15 cellular contexts compared by ENCODE assay signal in genomic region chr22:48898524-48899377, GRCh38.
"Had no signal": no experiment of that assay in that cellular context is flagged by ENCODE, and none has a peak within 500 bp of the region (broad histone marks: within the 10 kb centered on the region; RNA-seq: fewer than 3 reads in every experiment).

No MANE protein-coding gene starts in this region.

- H3K36me3 Mint-ChIP-seq: immature natural killer cell; stimulated activated effector memory CD8-positive, alpha-beta T cell treated with anti-CD3 and anti-CD28 coated beads, Interleukin-12 subunit alpha, Interleukin-12 subunit beta, amount 100 ng/mL, for 72 hours had no signal

- H3K4me1 ChIP-seq: pancreas had no signal

- ATAC-seq: activated T-cell treated with anti-CD3 and anti-CD28 coated beads, Interleukin-2, amount 50 U/mL, for 4 hours; pancreas; stimulated activated effector memory CD8-positive, alpha-beta T cell treated with anti-CD3 and anti-CD28 coated beads, Interleukin-12 subunit alpha, Interleukin-12 subunit beta, amount 100 ng/mL, for 72 hours had no signal

- H3K4me3 ChIP-seq: lung, pancreas, tibial nerve had no signal

- H3K9me3 Mint-ChIP-seq: activated T-cell treated with anti-CD3 and anti-CD28 coated beads, Interleukin-2, amount 50 U/mL, for 4 hours; immature natural killer cell; neural crest cell; stimulated activated effector memory CD8-positive, alpha-beta T cell treated with anti-CD3 and anti-CD28 coated beads, Interleukin-12 subunit alpha, Interleukin-12 subunit beta, amount 100 ng/mL, for 72 hours; T-helper 1 cell treated with Interleukin-12 subunit alpha and Interleukin-12 subunit beta and Interleukin-4 antibody, amounts not matched to agents 30 μg/mL and 1 μg/mL, for 36 hours had no signal

- DNase-seq: activated CD4-positive, alpha-beta T cell treated with anti-CD3 and anti-CD28 coated beads for 48 hours; activated gamma-delta T cell; activated T-cell treated with anti-CD3 and anti-CD28 coated beads, Interleukin-2, amount 50 U/mL, for 4 hours; anterior cingulate cortex; brain microvascular endothelial cell; dermis blood vessel endothelial cell; immature natural killer cell; pancreas; substantia nigra had no signal

- H3K27ac ChIP-seq: brain microvascular endothelial cell, epithelial cell of prostate, pancreas, tibial nerve had no signal

- H3K27ac Mint-ChIP-seq: immature natural killer cell; stimulated activated effector memory CD8-positive, alpha-beta T cell treated with anti-CD3 and anti-CD28 coated beads, Interleukin-12 subunit alpha, Interleukin-12 subunit beta, amount 100 ng/mL, for 72 hours; T-helper 1 cell treated with Interleukin-12 subunit alpha and Interleukin-12 subunit beta and Interleukin-4 antibody, amounts not matched to agents 30 μg/mL and 1 μg/mL, for 36 hours had no signal

- H3K4me3 Mint-ChIP-seq: activated T-cell treated with anti-CD3 and anti-CD28 coated beads, Interleukin-2, amount 50 U/mL, for 4 hours; immature natural killer cell; neural crest cell; stimulated activated effector memory CD8-positive, alpha-beta T cell treated with anti-CD3 and anti-CD28 coated beads, Interleukin-12 subunit alpha, Interleukin-12 subunit beta, amount 100 ng/mL, for 72 hours; T-helper 1 cell treated with Interleukin-12 subunit alpha and Interleukin-12 subunit beta and Interleukin-4 antibody, amounts not matched to agents 30 μg/mL and 1 μg/mL, for 36 hours had no signal

- H3K4me1 Mint-ChIP-seq: immature natural killer cell; neural crest cell; stimulated activated effector memory CD8-positive, alpha-beta T cell treated with anti-CD3 and anti-CD28 coated beads, Interleukin-12 subunit alpha, Interleukin-12 subunit beta, amount 100 ng/mL, for 72 hours had no signal

- H3K27me3 ChIP-seq: brain microvascular endothelial cell, pancreas, tibial nerve had no signal

- H3K9me3 ChIP-seq: pancreas, tibial nerve had no signal
